ENCODE assay signal across 10 cellular contexts in genomic region chr1:22970096-22970495, GRCh38. TPM values are rescaled to one million over a fixed set of nuclear protein-coding genes. Genes with fewer than 3 reads are reported as not detected.
"Had no signal": no experiment of that assay in that cellular context is flagged by ENCODE, and none has a peak within 500 bp of the region (broad histone marks: within the 10 kb centered on the region; RNA-seq: fewer than 3 reads in every experiment).

No MANE protein-coding gene starts in this region.

- H3K27ac ChIP-seq: HL-60, KMS-11 had no signal

- FAIRE-seq: HepG2, HTR-8/SVneo had no signal

- H3K4me2 ChIP-seq: KMS-11 had no signal

- DNase-seq: IMR-90, KBM-7, KG1 had no signal

- ATAC-seq: HepG2 had no signal

- H3K9ac ChIP-seq: KMS-11 had no signal

RNA-seq across cellular contexts. Expression of gene LACTBL1, which starts 2.6 kb away (rescaled TPM):
- total RNA-seq: HT-29, HT1080, IMR-90 had no signal
- polyA plus RNA-seq: IgD-negative memory B cell, IMR-90 had no signal

RNA-seq across cellular contexts. Expression of gene TEX46, which starts 45.6 kb away (rescaled TPM):
- total RNA-seq: HepG2, HT-29, HT1080, IMR-90 had no signal
- polyA plus RNA-seq: HepG2, IgD-negative memory B cell, IMR-90 had no signal
